ENCODE assay signal across 21 cellular contexts in the genomic region with DNA sequence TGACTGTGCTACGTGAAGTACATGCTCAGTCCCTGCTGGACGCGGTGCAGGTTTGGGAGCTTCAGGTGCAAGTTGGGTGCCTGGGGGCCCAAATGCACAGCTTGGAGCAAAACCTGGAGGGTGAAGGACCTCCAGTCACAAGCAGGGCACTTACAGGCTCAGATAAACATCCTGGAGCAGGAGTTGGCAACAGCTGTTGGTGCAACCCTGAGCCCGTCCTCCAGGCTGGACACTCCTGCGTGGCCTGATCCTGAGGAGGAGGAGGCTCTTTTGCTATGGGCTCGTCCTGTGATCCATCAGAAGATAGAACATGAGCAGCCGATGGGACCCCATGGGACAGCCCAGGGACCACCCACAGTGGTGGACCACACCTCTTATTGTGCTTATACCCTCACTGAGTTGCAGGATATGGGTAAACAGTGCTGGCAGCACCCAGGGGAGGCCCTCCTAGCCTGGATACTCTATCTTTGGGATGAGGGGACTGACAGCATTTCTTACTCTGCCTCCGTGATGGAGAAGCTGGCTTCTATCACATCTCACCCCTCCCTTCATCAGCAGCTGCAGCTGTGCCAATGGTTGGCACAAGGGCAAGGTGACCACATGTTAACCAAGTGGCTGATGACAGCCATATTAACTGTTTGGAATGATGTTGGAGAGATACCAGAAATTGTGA.
"Had no signal": no experiment of that assay in that cellular context is flagged by ENCODE, and none has a peak within 500 bp of the region (broad histone marks: within the 10 kb centered on the region; RNA-seq: fewer than 3 reads in every experiment).

No MANE protein-coding gene starts in this region.

- DNase-seq: activated CD4-positive, alpha-beta T cell treated with anti-CD3 and anti-CD28 coated beads for 4 hours; activated CD4-positive, alpha-beta T cell treated with anti-CD3 and anti-CD28 coated beads, Interleukin-2, amount 50 U/mL, for 4 hours; activated effector memory CD4-positive, alpha-beta T cell treated with anti-CD3 and anti-CD28 coated beads, Interleukin-2, amount 50 U/mL, for 16 hours; activated naive CD4-positive, alpha-beta T cell treated with anti-CD3 and anti-CD28 coated beads for 36 hours; activated T-cell treated with anti-CD3 and anti-CD28 coated beads, Interleukin-2, amount 50 U/mL, for 4 hours; amygdala; MM.1S; NCI-H1105; NCI-H1436; NCI-H1694 treated with DMSO at 0.1 percent for 48 hours; NCI-H2029 treated with DMSO at 0.1 percent for 48 hours; NCI-H345; NCI-H510A; PC-3; SJCRH30; SW 1271 had no signal

- ATAC-seq: activated CD4-positive, CD25-positive, alpha-beta regulatory T cell treated with anti-CD3 and anti-CD28 coated beads, Interleukin-2, amount 50 U/mL, for 24 hours; PC-3; SK-N-SH treated with all-trans-retinoic acid at 6 μM for 48 hours had no signal

- H3K4me1 Mint-ChIP-seq: brain had no signal

- H3K9me3 Mint-ChIP-seq: activated naive CD4-positive, alpha-beta T cell treated with anti-CD3 and anti-CD28 coated beads for 36 hours; activated T-cell treated with anti-CD3 and anti-CD28 coated beads, Interleukin-2, amount 50 U/mL, for 4 hours; T-helper 2 cell treated with Interferon-gamma antibody and Interleukin-4, amounts not matched to agents 5 μg/mL and 100 μg/mL, for 36 hours had no signal

- H3K4me3 Mint-ChIP-seq: activated naive CD4-positive, alpha-beta T cell treated with anti-CD3 and anti-CD28 coated beads for 36 hours; activated naive CD8-positive, alpha-beta T cell; activated T-cell treated with anti-CD3 and anti-CD28 coated beads, Interleukin-2, amount 50 U/mL, for 4 hours; brain; T-helper 2 cell treated with Interferon-gamma antibody and Interleukin-4, amounts not matched to agents 5 μg/mL and 100 μg/mL, for 36 hours had no signal

- H3K36me3 ChIP-seq: SJCRH30 had no signal

- H3K9me3 ChIP-seq: SJCRH30 had no signal

- H3K27me3 ChIP-seq: SJCRH30 had no signal

- H3K4me3 ChIP-seq: SJCRH30 had no signal

- H3K36me3 Mint-ChIP-seq: activated naive CD8-positive, alpha-beta T cell; brain had no signal

- H3K27me3 Mint-ChIP-seq: activated naive CD8-positive, alpha-beta T cell had no signal

- H3K27ac Mint-ChIP-seq: activated naive CD4-positive, alpha-beta T cell treated with anti-CD3 and anti-CD28 coated beads for 36 hours; activated naive CD8-positive, alpha-beta T cell; brain; T-helper 2 cell treated with Interferon-gamma antibody and Interleukin-4, amounts not matched to agents 5 μg/mL and 100 μg/mL, for 36 hours had no signal

- H3K27ac ChIP-seq: SJCRH30 had no signal
